In genomic region chr7:128739048-128739962, GRCh38 we compare ENCODE assay signal across 1 cellular context.
TF ChIP-seq lines count a peak whose summit lies in the region.

CALU (plus strand) TSS chr7:128739359; CDS start chr7:128748584, 9,225 bp downstream.

TF ChIP-seq in SK-N-SH, 30 proteins besides CTCF, POLR2A, EP300 and RAD21 (continued from another document):
- TF ChIP-seq USF1 (IDR thresholded peaks at IDR 0.05; ENCODE audit: borderline replicate concordance, low read depth) = no peak
- peak; percentile 47; the same call in 1 of the 2 replicates for TF ChIP-seq NRF1 (IDR thresholded peaks at IDR 0.05; ENCODE audit: low read depth, low read length)
- 0 out of 2 replicates have a peak, but pooled peaks have one; percentile 48 for TF ChIP-seq SIN3A (IDR thresholded peaks at IDR 0.05; ENCODE audit: borderline replicate concordance, low read depth, low read length)
- TF ChIP-seq GABPA (IDR thresholded peaks at IDR 0.05; ENCODE audit: low read depth) = peak; percentile 85
- TF ChIP-seq TCF12 (IDR thresholded peaks at IDR 0.05) = no peak
- TF ChIP-seq FOSL2 (IDR thresholded peaks at IDR 0.05; ENCODE audit: borderline replicate concordance, low read depth) = no peak
- no peak for TF ChIP-seq RCOR1 (IDR thresholded peaks at IDR 0.05; ENCODE audit: low read length)
- no peak for TF ChIP-seq GATA2 (CRISPR knock-in tag; IDR thresholded peaks at IDR 0.05)
- TF ChIP-seq RFX5 (IDR thresholded peaks at IDR 0.05; ENCODE audit: low read length) = peak; percentile 96
- TF ChIP-seq, protein P1, sequence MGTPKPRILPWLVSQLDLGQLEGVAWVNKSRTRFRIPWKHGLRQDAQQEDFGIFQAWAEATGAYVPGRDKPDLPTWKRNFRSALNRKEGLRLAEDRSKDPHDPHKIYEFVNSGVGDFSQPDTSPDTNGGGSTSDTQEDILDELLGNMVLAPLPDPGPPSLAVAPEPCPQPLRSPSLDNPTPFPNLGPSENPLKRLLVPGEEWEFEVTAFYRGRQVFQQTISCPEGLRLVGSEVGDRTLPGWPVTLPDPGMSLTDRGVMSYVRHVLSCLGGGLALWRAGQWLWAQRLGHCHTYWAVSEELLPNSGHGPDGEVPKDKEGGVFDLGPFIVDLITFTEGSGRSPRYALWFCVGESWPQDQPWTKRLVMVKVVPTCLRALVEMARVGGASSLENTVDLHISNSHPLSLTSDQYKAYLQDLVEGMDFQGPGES (IDR thresholded peaks at IDR 0.05; ENCODE audit: low read depth, low read length) = peak; percentile 69
- TF ChIP-seq CHD2 (IDR thresholded peaks at IDR 0.05; ENCODE audit: low read length, partially characterized antibody) = peak; percentile 80
- no peak for TF ChIP-seq RXRA (IDR thresholded peaks at IDR 0.05; ENCODE audit: borderline replicate concordance, low read depth)
- TF ChIP-seq, protein P2, sequence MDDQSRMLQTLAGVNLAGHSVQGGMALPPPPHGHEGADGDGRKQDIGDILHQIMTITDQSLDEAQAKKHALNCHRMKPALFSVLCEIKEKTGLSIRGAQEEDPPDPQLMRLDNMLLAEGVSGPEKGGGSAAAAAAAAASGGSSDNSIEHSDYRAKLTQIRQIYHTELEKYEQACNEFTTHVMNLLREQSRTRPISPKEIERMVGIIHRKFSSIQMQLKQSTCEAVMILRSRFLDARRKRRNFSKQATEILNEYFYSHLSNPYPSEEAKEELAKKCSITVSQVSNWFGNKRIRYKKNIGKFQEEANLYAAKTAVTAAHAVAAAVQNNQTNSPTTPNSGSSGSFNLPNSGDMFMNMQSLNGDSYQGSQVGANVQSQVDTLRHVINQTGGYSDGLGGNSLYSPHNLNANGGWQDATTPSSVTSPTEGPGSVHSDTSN (IDR thresholded peaks at IDR 0.05) = peak; percentile 69
- TF ChIP-seq SMC3 (IDR thresholded peaks at IDR 0.05; ENCODE audit: low read depth, low read length) = peak; percentile 2; the same call in 1 of the 2 replicates
TF ChIP-seq in SK-N-SH: peak in this region for 17.
